Comparison of ENCODE assay signal across 12 cellular contexts in genomic region chr7:137091396-137091795, GRCh38.
DNase-seq lines count a peak whose midpoint lies in the region; ATAC-seq and TF ChIP-seq lines count a peak whose summit lies in the region.
"Had no signal": no experiment of that assay in that cellular context is flagged by ENCODE, and none has a peak within 500 bp of the region (broad histone marks: within the 10 kb centered on the region; RNA-seq: fewer than 3 reads in every experiment).

No MANE protein-coding gene starts in this region.

- no peak overlapping the region for H3K4me3 ChIP-seq in astrocyte of the spinal cord (ENCODE audit: low read depth, low read length)

- peak; percentile 14 for DNase-seq in AG08395 (ENCODE audit: low spot score)
- DNase-seq in HCEC 1CT = peak; percentile 24
- peak; percentile 42 for DNase-seq in astrocyte of the spinal cord (ENCODE audit: low read depth, low spot score)
- DNase-seq in iPS-NIHi11 (ENCODE audit: low spot score) = peak; percentile 76
- DNase-seq in activated effector memory CD4-positive, alpha-beta T cell treated with anti-CD3 and anti-CD28 coated beads, Interleukin-2, amount 50 U/mL, for 16 hours = no peak
- no peak for DNase-seq in DMS79 treated with DMSO at 0.1 percent for 48 hours (lab: John Stamatoyannopoulos, UW)
- no peak for DNase-seq in cerebellar nuclear complex (lab: John Stamatoyannopoulos, UW)
- DNase-seq: activated CD4-positive, alpha-beta T cell treated with anti-CD3 and anti-CD28 coated beads for 36 hours; RPMI8226; stimulated activated CD4-positive, alpha-beta T cell treated with anti-CD3 and anti-CD28 coated beads, Interleukin-4, amount 100 ng/mL, for 4 hours; substantia nigra had no signal

- peak; percentile 64 for TF ChIP-seq CTCF in astrocyte of the spinal cord (IDR thresholded peaks at IDR 0.05; ENCODE audit: low read depth, low read length)

- ATAC-seq in HG02852 (IDR thresholded peaks at IDR 0.05; ENCODE audit: unreplicated experiment) = no peak
- ATAC-seq: activated CD4-positive, alpha-beta T cell treated with anti-CD3 and anti-CD28 coated beads for 36 hours had no signal

- in situ Hi-C loops in astrocyte of the spinal cord (cut with HindIII; ENCODE audit: low sequenced_read_pairs) = no loop called here

Comparison
In these comparisons a context has a peak if more than half of its experiments do, and no peak if none do; other contexts are left out.
1. DNase-seq: peak in AG08395 (single experiment), HCEC 1CT (single experiment), astrocyte of the spinal cord (single experiment) and iPS-NIHi11 (single experiment); none in activated effector memory CD4-positive, alpha-beta T cell treated with anti-CD3 and anti-CD28 coated beads, Interleukin-2, amount 50 U/mL, for 16 hours (single experiment), DMS79 treated with DMSO at 0.1 percent for 48 hours (single experiment) and cerebellar nuclear complex (0 of 2).